In genomic region chr17:69468211-69468610, GRCh38 we compare ENCODE assay signal across 1 cellular context.
TF ChIP-seq lines count a peak whose summit lies in the region.

No MANE protein-coding gene starts in this region.

TF ChIP-seq in HepG2, 621 proteins besides CTCF, POLR2A, EP300 and RAD21:
- TF ChIP-seq TSC22D2 (CRISPR knock-in tag; IDR thresholded peaks at IDR 0.05; ENCODE audit: borderline replicate concordance) (no peak), KMT2B (CRISPR knock-in tag; IDR thresholded peaks at IDR 0.05) (no peak), PRDM4 (CRISPR knock-in tag; IDR thresholded peaks at IDR 0.05; ENCODE audit: borderline replicate concordance) (no peak), ZNF557 (CRISPR knock-in tag; IDR thresholded peaks at IDR 0.05) (no peak), SRSF4 (IDR thresholded peaks at IDR 0.05; ENCODE audit: low read depth, low read length, poor library complexity, severe bottlenecking) (no peak), ZNF616 (CRISPR knock-in tag; IDR thresholded peaks at IDR 0.05; ENCODE audit: low read depth) (no peak), MED8 (CRISPR knock-in tag; IDR thresholded peaks at IDR 0.05; ENCODE audit: insufficient replicate concordance) (no peak), MTF2 (CRISPR knock-in tag; IDR thresholded peaks at IDR 0.05; ENCODE audit: borderline replicate concordance) (no peak), ZFP91 (CRISPR knock-in tag; IDR thresholded peaks at IDR 0.05; ENCODE audit: borderline replicate concordance) (no peak)
